Comparison of ENCODE assay signal across 8 cellular contexts in genomic region chr3:32177702-32178198, GRCh38.
A peak's percentile ranks its signal among the peaks of the same experiment; 100 is the strongest.
DNase-seq lines count a peak whose midpoint lies in the region; ATAC-seq and TF ChIP-seq lines count a peak whose summit lies in the region.

No MANE protein-coding gene starts in this region.

- H3K4me3 ChIP-seq in fibroblast of mammary gland (ENCODE audit: control insufficient read depth, low read depth, low read length) = no peak overlapping the region

- DNase-seq in AG20443 (ENCODE audit: low spot score) (peak; percentile 48), NOMO-1 treated with dmso at 0.1 percent for 144 hours (lab: John Stamatoyannopoulos, UW; ENCODE audit: unreplicated experiment) (peak; percentile 21), activated T-cell treated with anti-CD3 and anti-CD28 coated beads for 24 hours (ENCODE audit: low read depth) (peak; percentile 28), fibroblast of mammary gland (ENCODE audit: low read depth) (peak; percentile 92), non-pigmented ciliary epithelial cell (ENCODE audit: low read depth) (peak; percentile 49)

- ATAC-seq in GM18909 (IDR thresholded peaks at IDR 0.05; ENCODE audit: poor library complexity, unreplicated experiment) (peak; percentile 70), HG03460 (IDR thresholded peaks at IDR 0.05; ENCODE audit: unreplicated experiment) (peak; percentile 56), GM18870 (IDR thresholded peaks at IDR 0.05; ENCODE audit: unreplicated experiment) (no peak)

- TF ChIP-seq CTCF in fibroblast of mammary gland (conservative IDR thresholded peaks at IDR 0.05; ENCODE audit: control insufficient read depth, insufficient read depth, low read depth, low read length) = peak; percentile 100

Comparison
In these comparisons a context has a peak if more than half of its experiments do, and no peak if none do; other contexts are left out.
1. DNase-seq: peak in every context shown above with its lines; median percentile 92 in fibroblast of mammary gland; 49 in non-pigmented ciliary epithelial cell; 48 in AG20443; 28 in activated T-cell treated with anti-CD3 and anti-CD28 coated beads for 24 hours; 21 in NOMO-1 treated with dmso at 0.1 percent for 144 hours.